In genomic region chr4:1476140-1476513, GRCh38 we compare ENCODE assay signal across 30 cellular contexts.
"Had no signal": no experiment of that assay in that cellular context is flagged by ENCODE, and none has a peak within 500 bp of the region (broad histone marks: within the 10 kb centered on the region; RNA-seq: fewer than 3 reads in every experiment).

No MANE protein-coding gene starts in this region.

- H2AFZ ChIP-seq: neural progenitor cell, parathyroid adenoma had no signal

- DNase-seq: naive thymus-derived CD4-positive, alpha-beta T cell; occipital lobe; ovary; right cardiac atrium; right lobe of liver; spleen; stimulated activated CD4-positive, alpha-beta T cell treated with anti-CD3 and anti-CD28 coated beads, Interleukin-12 subunit alpha, Interleukin-12 subunit beta, amount 100 ng/mL, for 4 hours; stimulated activated CD4-positive, alpha-beta T cell treated with anti-CD3 and anti-CD28 coated beads, Interleukin-1b, Interleukin-23, amount 100 ng/mL, for 48 hours; stimulated activated CD4-positive, alpha-beta T cell treated with anti-CD3 and anti-CD28 coated beads, Interleukin-4, amount 100 ng/mL, for 1 hour; stimulated activated CD4-positive, alpha-beta T cell treated with anti-CD3 and anti-CD28 coated beads, Interleukin-4, amount 100 ng/mL, for 4 hours; stimulated activated CD8-positive, alpha-beta memory T cell treated with anti-CD3 and anti-CD28 coated beads, Interleukin-4, amount 100 ng/mL, for 48 hours; stimulated activated naive CD4-positive, alpha-beta T cell; stimulated activated naive CD8-positive, alpha-beta T cell treated with anti-CD3 and anti-CD28 coated beads, Interleukin-15, amount 100 ng/mL, for 72 hours; stimulated activated naive CD8-positive, alpha-beta T cell treated with anti-CD3 and anti-CD28 coated beads, Interleukin-15, Interleukin-2, amounts not matched to agents 100 U/mL and 50 U/mL, for 24 hours; substantia nigra; testis; tibial artery; transverse colon had no signal

- H3K9me3 ChIP-seq: right lobe of liver, testis had no signal

- H3K4me2 ChIP-seq: neural progenitor cell, smooth muscle cell had no signal

- H3K27me3 ChIP-seq: neural progenitor cell, ovary, testis had no signal

- H3K36me3 Mint-ChIP-seq: neural progenitor cell; stimulated activated memory B cell treated with anti-CD40 and anti-IgM and Interleukin-4, amounts not matched to agents 10 μg/mL and 1 μg/mL and 100 μg/mL, for 72 hours; type B pancreatic cell had no signal

- H3K9me3 Mint-ChIP-seq: type B pancreatic cell had no signal

- H3K79me2 ChIP-seq: parathyroid adenoma had no signal

- H3K27ac ChIP-seq: neural progenitor cell, ovary, parathyroid adenoma, psoas muscle, right lobe of liver, skin epidermis, spleen, suprapubic skin, testis, tibial artery, transverse colon, vagina had no signal

- H3K4me3 Mint-ChIP-seq: naive thymus-derived CD4-positive, alpha-beta T cell; nephron; neural progenitor cell; stimulated activated memory B cell treated with anti-CD40 and anti-IgM and Interleukin-4, amounts not matched to agents 10 μg/mL and 1 μg/mL and 100 μg/mL, for 72 hours; stimulated activated naive CD8-positive, alpha-beta T cell treated with anti-CD3 and anti-CD28 coated beads, Interleukin-15, amount 100 ng/mL, for 72 hours; type B pancreatic cell had no signal

- FAIRE-seq: urothelium cell line had no signal

- H3K9ac ChIP-seq: neural progenitor cell, parathyroid adenoma had no signal

- H3K4me1 ChIP-seq: neural progenitor cell, parathyroid adenoma, psoas muscle, right lobe of liver, testis, transverse colon had no signal

- H3K4me1 Mint-ChIP-seq: naive thymus-derived CD4-positive, alpha-beta T cell; nephron; neural progenitor cell; stimulated activated memory B cell treated with anti-CD40 and anti-IgM and Interleukin-4, amounts not matched to agents 10 μg/mL and 1 μg/mL and 100 μg/mL, for 72 hours; stimulated activated naive CD8-positive, alpha-beta T cell treated with anti-CD3 and anti-CD28 coated beads, Interleukin-15, amount 100 ng/mL, for 72 hours had no signal

- ATAC-seq: naive thymus-derived CD4-positive, alpha-beta T cell; psoas muscle; right cardiac atrium; right lobe of liver; stimulated activated memory B cell treated with anti-CD40 and anti-IgM and Interleukin-4, amounts not matched to agents 10 μg/mL and 1 μg/mL and 100 μg/mL, for 72 hours; stimulated activated naive CD8-positive, alpha-beta T cell treated with anti-CD3 and anti-CD28 coated beads, Interleukin-15, amount 100 ng/mL, for 72 hours; stimulated activated naive CD8-positive, alpha-beta T cell treated with anti-CD3 and anti-CD28 coated beads, Interleukin-15, Interleukin-2, amounts not matched to agents 100 U/mL and 50 U/mL, for 24 hours had no signal

- H3K4me3 ChIP-seq: neural progenitor cell, ovary, psoas muscle, right lobe of liver, skin epidermis, smooth muscle cell, spleen, suprapubic skin, testis, tibial artery, transverse colon, vagina had no signal

- H3K36me3 ChIP-seq: neural progenitor cell, ovary, right lobe of liver, spleen, suprapubic skin, tibial artery, transverse colon, vagina had no signal

- H3K27ac Mint-ChIP-seq: naive thymus-derived CD4-positive, alpha-beta T cell; nephron; neural progenitor cell; progenitor cell of endocrine pancreas; stimulated activated memory B cell treated with anti-CD40 and anti-IgM and Interleukin-4, amounts not matched to agents 10 μg/mL and 1 μg/mL and 100 μg/mL, for 72 hours; stimulated activated naive CD8-positive, alpha-beta T cell treated with anti-CD3 and anti-CD28 coated beads, Interleukin-15, amount 100 ng/mL, for 72 hours; type B pancreatic cell had no signal
